Comparison of ENCODE assay signal across 24 cellular contexts in genomic region chr12:113802966-113803828, GRCh38.
"Had no signal": no experiment of that assay in that cellular context is flagged by ENCODE, and none has a peak within 500 bp of the region (broad histone marks: within the 10 kb centered on the region; RNA-seq: fewer than 3 reads in every experiment).

No MANE protein-coding gene starts in this region.

- ATAC-seq: activated naive CD8-positive, alpha-beta T cell treated with anti-CD3 and anti-CD28 coated beads, Interleukin-2, amount 50 U/mL, for 24 hours; effector memory CD8-positive, alpha-beta T cell; heart left ventricle; psoas muscle; right cardiac atrium had no signal

- H3K9me3 Mint-ChIP-seq: neural crest cell had no signal

- H3K27me3 Mint-ChIP-seq: activated B cell treated with CpG ODN at 0.5 μM for 24 hours; activated CD4-positive, alpha-beta memory T cell treated with anti-CD3 and anti-CD28 coated beads for 36 hours; activated naive CD8-positive, alpha-beta T cell treated with anti-CD3 and anti-CD28 coated beads, Interleukin-2, amount 50 U/mL, for 24 hours; effector memory CD8-positive, alpha-beta T cell; naive B cell had no signal

- H3K27ac Mint-ChIP-seq: activated B cell treated with CpG ODN at 0.5 μM for 24 hours; activated CD4-positive, alpha-beta memory T cell treated with anti-CD3 and anti-CD28 coated beads for 36 hours; activated naive CD8-positive, alpha-beta T cell treated with anti-CD3 and anti-CD28 coated beads, Interleukin-2, amount 50 U/mL, for 24 hours; effector memory CD8-positive, alpha-beta T cell; naive B cell had no signal

- H3K4me1 Mint-ChIP-seq: activated B cell treated with CpG ODN at 0.5 μM for 24 hours; activated naive CD8-positive, alpha-beta T cell treated with anti-CD3 and anti-CD28 coated beads, Interleukin-2, amount 50 U/mL, for 24 hours; naive B cell had no signal

- H3K27ac ChIP-seq: brain microvascular endothelial cell, esophagus muscularis mucosa, heart left ventricle, psoas muscle, testis, vagina had no signal

- H3K27me3 ChIP-seq: brain microvascular endothelial cell, dorsolateral prefrontal cortex, esophagus muscularis mucosa, testis, vagina had no signal

- H3K4me1 ChIP-seq: esophagus muscularis mucosa, heart left ventricle, psoas muscle, testis, vagina had no signal

- DNase-seq: activated B cell treated with CpG ODN at 0.5 μM for 24 hours; activated CD4-positive, alpha-beta memory T cell treated with anti-CD3 and anti-CD28 coated beads for 36 hours; activated CD4-positive, alpha-beta T cell treated with anti-CD3 and anti-CD28 coated beads for 4 hours; activated gamma-delta T cell; activated naive CD4-positive, alpha-beta T cell treated with anti-CD3 and anti-CD28 coated beads, Interleukin-2, amount 50 U/mL, for 16 hours; activated naive CD8-positive, alpha-beta T cell treated with anti-CD3 and anti-CD28 coated beads, Interleukin-2, amount 50 U/mL, for 24 hours; activated T-cell treated with anti-CD3 and anti-CD28 coated beads for 4 hours; brain microvascular endothelial cell; central memory CD4-positive, alpha-beta T cell; effector memory CD8-positive, alpha-beta T cell; heart left ventricle; mesenchymal stem cell; naive B cell; psoas muscle; right cardiac atrium; stimulated activated CD4-positive, alpha-beta T cell treated with anti-CD3 and anti-CD28 coated beads, Interleukin-12 subunit alpha, Interleukin-12 subunit beta, amount 100 ng/mL, for 4 hours; stimulated activated naive CD4-positive, alpha-beta T cell; T-helper 9 cell; testis; trophoblast cell had no signal

- H3K4me3 ChIP-seq: esophagus muscularis mucosa, heart left ventricle, psoas muscle, testis, vagina had no signal

- H3K9me3 ChIP-seq: testis, vagina had no signal

- H3K4me3 Mint-ChIP-seq: activated B cell treated with CpG ODN at 0.5 μM for 24 hours; activated CD4-positive, alpha-beta memory T cell treated with anti-CD3 and anti-CD28 coated beads for 36 hours; activated naive CD8-positive, alpha-beta T cell treated with anti-CD3 and anti-CD28 coated beads, Interleukin-2, amount 50 U/mL, for 24 hours; effector memory CD8-positive, alpha-beta T cell; naive B cell; neural crest cell had no signal

- H3K36me3 ChIP-seq: brain microvascular endothelial cell, esophagus muscularis mucosa, heart left ventricle, vagina had no signal
